Comparison of ENCODE assay signal across 24 cellular contexts in genomic region chr1:16369821-16370220, GRCh38. TPM values are rescaled to one million over a fixed set of nuclear protein-coding genes. Genes with fewer than 3 reads are reported as not detected.
DNase-seq lines count a peak whose midpoint lies in the region; ATAC-seq and TF ChIP-seq lines count a peak whose summit lies in the region.
"Had no signal": no experiment of that assay in that cellular context is flagged by ENCODE, and none has a peak within 500 bp of the region (broad histone marks: within the 10 kb centered on the region; RNA-seq: fewer than 3 reads in every experiment).

No MANE protein-coding gene starts in this region.

- TF ChIP-seq CTCF in DND-41 (IDR thresholded peaks at IDR 0.05; ENCODE audit: borderline replicate concordance, extremely low read depth, low read length, poor library complexity, severe bottlenecking) (no peak), heart right ventricle (IDR thresholded peaks at IDR 0.05) (no peak)

- H2AFZ ChIP-seq in DND-41 (ENCODE audit: low read depth, low read length) = no peak overlapping the region

- H3K9me3 Mint-ChIP-seq in activated CD4-positive, alpha-beta T cell treated with anti-CD3 and anti-CD28 coated beads, Interleukin-2, amount 10 ng/mL, durations not matched to agents 7 days and 5 days = no peaks in the 10 kb centered on the region
- no peaks in the 10 kb centered on the region for H3K9me3 Mint-ChIP-seq in activated CD4-positive, alpha-beta memory T cell treated with anti-CD3 and anti-CD28 coated beads, Interleukin-2, amount 10 ng/mL, durations not matched to agents 7 days and 5 days
- H3K9me3 Mint-ChIP-seq in naive B cell = no peaks in the 10 kb centered on the region
- H3K9me3 Mint-ChIP-seq: brain, CD14-positive monocyte, mesothelial cell of epicardium, nephron progenitor cell had no signal

- H3K27me3 ChIP-seq in DND-41 (ENCODE audit: insufficient read depth, low read length, poor library complexity) (no peaks in the 10 kb centered on the region), heart right ventricle (no peaks in the 10 kb centered on the region)
- H3K27me3 ChIP-seq: vagina had no signal

- CTCF ChIA-PET in activated CD4-positive, alpha-beta T cell treated with anti-CD3 and anti-CD28 coated beads, Interleukin-2, amount 10 ng/mL, durations not matched to agents 7 days and 5 days (lab: Charles Lee) = interaction anchor here (0.7 kb wide), 2 partner anchors 35 to 533 kb away, joined by 4 to 7 read pairs; no protein-coding TSS in a partner anchor
- CTCF ChIA-PET in activated CD4-positive, alpha-beta memory T cell treated with anti-CD3 and anti-CD28 coated beads, Interleukin-2, amount 10 ng/mL, durations not matched to agents 7 days and 5 days (lab: Charles Lee) = interaction anchor here (0.6 to 0.7 kb wide), 2 partner anchors 90 to 124 kb away, joined by 3 to 4 read pairs; no protein-coding TSS in a partner anchor

- H3K79me2 ChIP-seq in DND-41 (ENCODE audit: insufficient read depth, low read length) = peaks cover 75% of the 10 kb centered on the region

- H3K27me3 Mint-ChIP-seq in activated CD4-positive, alpha-beta T cell treated with anti-CD3 and anti-CD28 coated beads, Interleukin-2, amount 10 ng/mL, durations not matched to agents 7 days and 5 days = no peaks in the 10 kb centered on the region
- no peaks in the 10 kb centered on the region for H3K27me3 Mint-ChIP-seq in activated CD4-positive, alpha-beta memory T cell treated with anti-CD3 and anti-CD28 coated beads, Interleukin-2, amount 10 ng/mL, durations not matched to agents 7 days and 5 days
- no peaks in the 10 kb centered on the region for H3K27me3 Mint-ChIP-seq in naive B cell

- ATAC-seq in DND-41 (ENCODE audit: insufficient read depth, low read depth) (no peak), naive B cell (ENCODE audit: low read depth in 2 of 2) (no peak), heart right ventricle (no peak), HG02571 (IDR thresholded peaks at IDR 0.05; ENCODE audit: unreplicated experiment) (no peak)
- ATAC-seq: esophagus mucosa, K562, sciatic nerve had no signal

- 86 to 94% methylated on average over 4 of the region's 4 CpGs for WGBS in heart right ventricle, 2 donors

- DNase-seq in activated CD4-positive, alpha-beta T cell treated with anti-CD3 and anti-CD28 coated beads, Interleukin-2, amount 10 ng/mL, durations not matched to agents 7 days and 5 days = no peak
- no peak for DNase-seq in activated CD4-positive, alpha-beta T cell treated with anti-CD3 and anti-CD28 coated beads for 4 hours
- no peak for DNase-seq in DND-41
- no peak for DNase-seq in activated CD4-positive, alpha-beta memory T cell treated with anti-CD3 and anti-CD28 coated beads, Interleukin-2, amount 10 ng/mL, durations not matched to agents 7 days and 5 days
- no peak for DNase-seq in naive B cell
- DNase-seq in foreskin melanocyte = no peak
- DNase-seq in heart right ventricle = no peak
- DNase-seq: activated CD4-positive, alpha-beta T cell treated with anti-CD3 and anti-CD28 coated beads, Interleukin-2, amount 50 U/mL, for 4 hours; activated T-cell treated with anti-CD3 and anti-CD28 coated beads, Interleukin-2, amount 50 U/mL, for 48 hours; effector memory CD4-positive, alpha-beta T cell; HCEC 1CT; hypothalamus; left ventricle myocardium inferior; NCI-H146; NCI-H524 treated with DMSO at 0.1 percent for 48 hours; nephron progenitor cell had no signal

- POLR2A ChIA-PET in activated CD4-positive, alpha-beta T cell treated with anti-CD3 and anti-CD28 coated beads, Interleukin-2, amount 10 ng/mL, durations not matched to agents 7 days and 5 days (lab: Charles Lee) = no interaction called here
- POLR2A ChIA-PET in activated CD4-positive, alpha-beta memory T cell treated with anti-CD3 and anti-CD28 coated beads, Interleukin-2, amount 10 ng/mL, durations not matched to agents 7 days and 5 days (lab: Charles Lee) = interaction anchor here (2.5 to 10.9 kb wide), 5 partner anchors 17 to 144 kb away, joined by 6 to 109 read pairs (median 22); partner anchors contain the start of genes FBXO42 and NECAP2

- no peak overlapping the region for H3K9ac ChIP-seq in DND-41 (ENCODE audit: low read depth, low read length)

- H3K36me3 ChIP-seq in DND-41 (ENCODE audit: insufficient read depth, low read length) (peaks cover 16% of the 10 kb centered on the region), heart right ventricle (peaks cover 0 to 8% (median 0%) of the 10 kb centered on the region in 9 donors)
- H3K36me3 ChIP-seq: left ventricle myocardium inferior, vagina had no signal

- intact Hi-C loops in heart right ventricle (cut with DNase I) = loop anchor here (5.0 to 10.0 kb wide), 6 partner anchors 72 to 298 kb away; partner anchors contain the start of genes FAM131C (in 3 of the 10) and NECAP2 (in 3 of the 10)

- H3K4me1 ChIP-seq in DND-41 (ENCODE audit: insufficient read depth, low read length) (peaks cover 27% of the 10 kb centered on the region), heart right ventricle (peaks cover 12 to 78% (median 57%) of the 10 kb centered on the region in 9 donors)

- H4K20me1 ChIP-seq in DND-41 (ENCODE audit: insufficient read depth, low read length) = peaks cover 63% of the 10 kb centered on the region

- no peaks in the 10 kb centered on the region for H3K9me3 ChIP-seq in DND-41 (ENCODE audit: insufficient read depth, low read length, severe bottlenecking)
- H3K9me3 ChIP-seq in heart right ventricle = no peaks in the 10 kb centered on the region
- H3K9me3 ChIP-seq: left ventricle myocardium inferior, vagina had no signal

- no peak overlapping the region for H3K27ac ChIP-seq in DND-41 (ENCODE audit: low read length)
- no peak overlapping the region for H3K27ac ChIP-seq in heart right ventricle
- H3K27ac ChIP-seq: left ventricle myocardium inferior, vagina had no signal

- H3K4me3 ChIP-seq in DND-41 (ENCODE audit: low read depth in 1 of 2, low read length in 2 of 2) = no peak overlapping the region
- no peak overlapping the region for H3K4me3 ChIP-seq in heart right ventricle
- H3K4me3 ChIP-seq: K562, left ventricle myocardium inferior, vagina had no signal

- peaks cover 58% of the 10 kb centered on the region for H3K4me1 Mint-ChIP-seq in activated CD4-positive, alpha-beta T cell treated with anti-CD3 and anti-CD28 coated beads, Interleukin-2, amount 10 ng/mL, durations not matched to agents 7 days and 5 days
- peaks cover 60% of the 10 kb centered on the region for H3K4me1 Mint-ChIP-seq in activated CD4-positive, alpha-beta memory T cell treated with anti-CD3 and anti-CD28 coated beads, Interleukin-2, amount 10 ng/mL, durations not matched to agents 7 days and 5 days
- peaks cover 33 to 68% (median 52%) of the 10 kb centered on the region in 3 donors for H3K4me1 Mint-ChIP-seq in naive B cell

- peak overlapping the region; percentile 39; the same call in 1 of the 2 replicates for H3K4me2 ChIP-seq in DND-41 (ENCODE audit: insufficient read depth, low read length)

- peak overlapping the region; percentile 97 for H3K4me3 Mint-ChIP-seq in activated CD4-positive, alpha-beta T cell treated with anti-CD3 and anti-CD28 coated beads, Interleukin-2, amount 10 ng/mL, durations not matched to agents 7 days and 5 days
- H3K4me3 Mint-ChIP-seq in activated CD4-positive, alpha-beta memory T cell treated with anti-CD3 and anti-CD28 coated beads, Interleukin-2, amount 10 ng/mL, durations not matched to agents 7 days and 5 days = peak overlapping the region; percentile 97
- peak overlapping the region in 6 of 8 donors; percentile 8 to 99 (median 90) for H3K4me3 Mint-ChIP-seq in naive B cell
- H3K4me3 Mint-ChIP-seq: CD14-positive monocyte had no signal

- peaks cover 30% of the 10 kb centered on the region for H3K36me3 Mint-ChIP-seq in activated CD4-positive, alpha-beta T cell treated with anti-CD3 and anti-CD28 coated beads, Interleukin-2, amount 10 ng/mL, durations not matched to agents 7 days and 5 days (ENCODE audit: low read depth)
- H3K36me3 Mint-ChIP-seq in activated CD4-positive, alpha-beta memory T cell treated with anti-CD3 and anti-CD28 coated beads, Interleukin-2, amount 10 ng/mL, durations not matched to agents 7 days and 5 days (ENCODE audit: low read depth) = peaks cover 39% of the 10 kb centered on the region
- peaks cover 4 to 7% of the 10 kb centered on the region in 2 donors for H3K36me3 Mint-ChIP-seq in naive B cell

- no peak overlapping the region for H3K27ac Mint-ChIP-seq in activated CD4-positive, alpha-beta T cell treated with anti-CD3 and anti-CD28 coated beads, Interleukin-2, amount 10 ng/mL, durations not matched to agents 7 days and 5 days
- H3K27ac Mint-ChIP-seq in activated CD4-positive, alpha-beta memory T cell treated with anti-CD3 and anti-CD28 coated beads, Interleukin-2, amount 10 ng/mL, durations not matched to agents 7 days and 5 days = no peak overlapping the region
- H3K27ac Mint-ChIP-seq in naive B cell = peak overlapping the region in 4 of 6 donors; percentile 44 to 83 (median 59)
- H3K27ac Mint-ChIP-seq: nephron progenitor cell had no signal

RNA-seq across cellular contexts. Expression of gene SZRD1, which starts 2.8 kb away (rescaled TPM):
- 100 to 1,000 TPM; 156 to 177 TPM for total RNA-seq in activated CD4-positive, alpha-beta T cell treated with anti-CD3 and anti-CD28 coated beads, Interleukin-2, amount 10 ng/mL, durations not matched to agents 7 days and 5 days
- 100 to 1,000 TPM; 156 to 157 TPM for total RNA-seq in activated CD4-positive, alpha-beta memory T cell treated with anti-CD3 and anti-CD28 coated beads, Interleukin-2, amount 10 ng/mL, durations not matched to agents 7 days and 5 days
- 10 to 100 TPM; 41.1 to 59.6 (median 50.9) TPM for polyA plus RNA-seq in naive B cell (ENCODE audit: low read depth in 6 of 6)
- total RNA-seq in heart right ventricle = 100 to 1,000 TPM in 6 of 10 donors, 10 to 100 TPM in 4; 87.1 to 131 (median 102) TPM
- polyA plus RNA-seq in heart right ventricle = 100 to 1,000 TPM in 1 of 2 donors, 10 to 100 TPM in 1; 37.8 to 111 TPM

RNA-seq across cellular contexts. Expression of gene FBXO42, which starts 17.5 kb away (rescaled TPM):
- 10 to 100 TPM; 15.5 to 19.3 TPM for total RNA-seq in activated CD4-positive, alpha-beta T cell treated with anti-CD3 and anti-CD28 coated beads, Interleukin-2, amount 10 ng/mL, durations not matched to agents 7 days and 5 days
- total RNA-seq in activated CD4-positive, alpha-beta memory T cell treated with anti-CD3 and anti-CD28 coated beads, Interleukin-2, amount 10 ng/mL, durations not matched to agents 7 days and 5 days = 10 to 100 TPM; 19.9 to 20.7 TPM
- polyA plus RNA-seq in naive B cell (ENCODE audit: low read depth in 6 of 6) (10 to 100 TPM; 17.9 to 33.5 (median 21.9) TPM), heart right ventricle (10 to 100 TPM; 12.4 to 14.8 TPM)
- total RNA-seq in heart right ventricle = 10 to 100 TPM; 17.3 to 26.6 (median 21.4) TPM

Comparison
In these comparisons a context has a peak if more than half of its experiments do, and no peak if none do; other contexts are left out.
1. H3K27ac Mint-ChIP-seq: peak in naive B cell (4 of 6); none in activated CD4-positive, alpha-beta T cell treated with anti-CD3 and anti-CD28 coated beads, Interleukin-2, amount 10 ng/mL, durations not matched to agents 7 days and 5 days (single experiment) and activated CD4-positive, alpha-beta memory T cell treated with anti-CD3 and anti-CD28 coated beads, Interleukin-2, amount 10 ng/mL, durations not matched to agents 7 days and 5 days (single experiment).
2. Peak in every context shown above with its lines, with median percentiles within 50 percentile points of each other: H3K4me3 Mint-ChIP-seq.